In genomic region chr12:109764123-109764522, GRCh38 we compare ENCODE assay signal across 15 cellular contexts. TPM values are rescaled to one million over a fixed set of nuclear protein-coding genes. Genes with fewer than 3 reads are reported as not detected.
DNase-seq lines count a peak whose midpoint lies in the region; ATAC-seq and TF ChIP-seq lines count a peak whose summit lies in the region.
"Had no signal": no experiment of that assay in that cellular context is flagged by ENCODE, and none has a peak within 500 bp of the region (broad histone marks: within the 10 kb centered on the region; RNA-seq: fewer than 3 reads in every experiment).

No MANE protein-coding gene starts in this region.

- H3K27ac ChIP-seq in liver (ENCODE audit: low read depth in 1 of 2, low read length in 2 of 2): no peak overlapping the region

- no peaks in the 10 kb centered on the region for H3K4me1 Mint-ChIP-seq in Caco-2 (ENCODE audit: low read depth, unreplicated experiment)
- no peaks in the 10 kb centered on the region for H3K4me1 Mint-ChIP-seq in stimulated activated memory B cell treated with anti-CD40 and anti-IgM and Interleukin-4, amounts not matched to agents 10 μg/mL and 1 μg/mL and 100 μg/mL, for 72 hours
- H3K4me1 Mint-ChIP-seq: central memory CD8-positive, alpha-beta T cell had no signal

- no peaks in the 10 kb centered on the region for H3K27me3 Mint-ChIP-seq in Caco-2 (ENCODE audit: insufficient read depth, unreplicated experiment)
- H3K27me3 Mint-ChIP-seq in stimulated activated memory B cell treated with anti-CD40 and anti-IgM and Interleukin-4, amounts not matched to agents 10 μg/mL and 1 μg/mL and 100 μg/mL, for 72 hours: peaks cover 6% of the 10 kb centered on the region
- H3K27me3 Mint-ChIP-seq: central memory CD8-positive, alpha-beta T cell had no signal

- H3K4me3 Mint-ChIP-seq in Caco-2 (ENCODE audit: unreplicated experiment): no peak overlapping the region
- no peak overlapping the region for H3K4me3 Mint-ChIP-seq in stimulated activated memory B cell treated with anti-CD40 and anti-IgM and Interleukin-4, amounts not matched to agents 10 μg/mL and 1 μg/mL and 100 μg/mL, for 72 hours
- H3K4me3 Mint-ChIP-seq: central memory CD8-positive, alpha-beta T cell had no signal

- TF ChIP-seq CTCF in Caco-2 (IDR thresholded peaks at IDR 0.05; ENCODE audit: insufficient read depth in 1 of 2, low read depth in 1 of 2, low read length in 1 of 2, severe bottlenecking in 1 of 2, unreplicated experiment in 1 of 2) (peak; percentile 32 to 42), liver (IDR thresholded peaks at IDR 0.05; ENCODE audit: low read depth, low read length, missing input control) (peak; percentile 13)

- H3K36me3 ChIP-seq in Caco-2 (ENCODE audit: control insufficient read depth, insufficient read depth, low read length) (peaks cover 2% of the 10 kb centered on the region; the same call in 1 of the 2 replicates), H7 (replicated peaks; ENCODE audit: control insufficient read depth, insufficient read depth, low read length) (no peaks in the 10 kb centered on the region), liver (ENCODE audit: control insufficient read depth in 4 of 4, insufficient read depth in 3 of 4, low read depth in 1 of 4, low read length in 3 of 4) (no peaks in the 10 kb centered on the region)

- DNase-seq in Caco-2 (peak; percentile 25 to 37), H7 (peak; percentile 81), SK-MEL-5 (ENCODE audit: low read depth, low spot score) (peak; percentile 19), AG08396 (ENCODE audit: low spot score) (no peak), SKM-1 (lab: John Stamatoyannopoulos, UW; ENCODE audit: unreplicated experiment) (no peak)
- DNase-seq: activated CD4-positive, alpha-beta T cell treated with anti-CD3 and anti-CD28 coated beads for 1 hour; C1 segment of cervical spinal cord; MM.1S; NCI-H2029 treated with DMSO at 0.1 percent for 48 hours; retina; substantia nigra had no signal

- ATAC-seq in stimulated activated memory B cell treated with anti-CD40 and anti-IgM and Interleukin-4, amounts not matched to agents 10 μg/mL and 1 μg/mL and 100 μg/mL, for 72 hours: no peak

- TF ChIP-seq RAD21 in liver (IDR thresholded peaks at IDR 0.05): peak in 1 of 2 donors; percentile 34

- CTCF ChIA-PET in Caco-2 (lab: Charles Lee): interaction anchor here (0.6 to 2.2 kb wide), 6 partner anchors 10 to 341 kb away, joined by 3 to 12 read pairs (median 4); no protein-coding TSS in a partner anchor

- H3K4me3 ChIP-seq in Caco-2 (ENCODE audit: low read depth, low read length): no peak overlapping the region
- no peak overlapping the region for H3K4me3 ChIP-seq in H7 (ENCODE audit: insufficient read depth, low read depth, low read length)
- H3K4me3 ChIP-seq in liver (ENCODE audit: low read depth in 1 of 3, low read length in 3 of 3): no peak overlapping the region
- H3K4me3 ChIP-seq: lung had no signal

- intact Hi-C loops in Caco-2 (cut with micrococcal nuclease; ENCODE audit: unreplicated experiment): no loop called here

- no peaks in the 10 kb centered on the region for H3K9me3 Mint-ChIP-seq in Caco-2 (ENCODE audit: unreplicated experiment)
- H3K9me3 Mint-ChIP-seq in stimulated activated memory B cell treated with anti-CD40 and anti-IgM and Interleukin-4, amounts not matched to agents 10 μg/mL and 1 μg/mL and 100 μg/mL, for 72 hours: no peaks in the 10 kb centered on the region
- H3K9me3 Mint-ChIP-seq: central memory CD8-positive, alpha-beta T cell had no signal

- H3K9ac ChIP-seq in liver (ENCODE audit: low read depth in 1 of 2, low read length in 2 of 2): no peak overlapping the region

- H3K4me1 ChIP-seq in Caco-2: no peaks in the 10 kb centered on the region
- H3K4me1 ChIP-seq in liver (ENCODE audit: control insufficient read depth in 4 of 4, insufficient read depth in 4 of 4, low read length in 3 of 4): peaks cover 9 to 21% (median 17%) of the 10 kb centered on the region in 4 donors

- no TSS peak for BruUV-seq in Caco-2 (replicated peaks; lab: Mats Ljungman, UMichigan)

- in situ Hi-C loops in SK-MEL-5 (cut with HindIII; ENCODE audit: low pct_unique_long_range_greater_than_20kb, low sequenced_read_pairs): no loop called here

- POLR2A ChIA-PET in Caco-2 (lab: Charles Lee): no interaction called here

- H3K27ac Mint-ChIP-seq in Caco-2 (ENCODE audit: unreplicated experiment): no peak overlapping the region
- no peak overlapping the region for H3K27ac Mint-ChIP-seq in stimulated activated memory B cell treated with anti-CD40 and anti-IgM and Interleukin-4, amounts not matched to agents 10 μg/mL and 1 μg/mL and 100 μg/mL, for 72 hours

- peaks cover 10% of the 10 kb centered on the region for H3K36me3 Mint-ChIP-seq in Caco-2 (ENCODE audit: insufficient read depth, unreplicated experiment)
- H3K36me3 Mint-ChIP-seq in stimulated activated memory B cell treated with anti-CD40 and anti-IgM and Interleukin-4, amounts not matched to agents 10 μg/mL and 1 μg/mL and 100 μg/mL, for 72 hours: no peaks in the 10 kb centered on the region

- no peaks in the 10 kb centered on the region for H3K9me3 ChIP-seq in Caco-2
- H3K9me3 ChIP-seq in liver (ENCODE audit: control insufficient read depth in 4 of 4, low read length in 3 of 4): no peaks in the 10 kb centered on the region

- WGBS in liver: 97% methylated on average over 3 of the region's 3 CpGs

- H3K27me3 ChIP-seq in Caco-2 (replicated peaks; ENCODE audit: control insufficient read depth, insufficient read depth, low read length): no peaks in the 10 kb centered on the region
- H3K27me3 ChIP-seq in H7 (ENCODE audit: control insufficient read depth, insufficient read depth, low read length): no peaks in the 10 kb centered on the region
- no peaks in the 10 kb centered on the region for H3K27me3 ChIP-seq in liver (ENCODE audit: control insufficient read depth in 4 of 4, insufficient read depth in 4 of 4, low read length in 3 of 4)

TF ChIP-seq in liver, 16 proteins besides CTCF, POLR2A, EP300 and RAD21 (continues in another document):
- TF ChIP-seq GABPA (IDR thresholded peaks at IDR 0.05 in 1 of 2, conservative IDR thresholded peaks at IDR 0.05 in 1 of 2) (no peak), ATF3 (IDR thresholded peaks at IDR 0.05) (no peak), HNF4G (IDR thresholded peaks at IDR 0.05) (no peak), YY1 (IDR thresholded peaks at IDR 0.05) (no peak), MAX (IDR thresholded peaks at IDR 0.05) (no peak), JUND (IDR thresholded peaks at IDR 0.05) (no peak), FOXA2 (IDR thresholded peaks at IDR 0.05) (no peak), FOXA1 (IDR thresholded peaks at IDR 0.05) (no peak), EGR1 (IDR thresholded peaks at IDR 0.05; ENCODE audit: low read depth in 2 of 2) (no peak), HNF4A (conservative IDR thresholded peaks at IDR 0.05) (no peak), NR2F2 (IDR thresholded peaks at IDR 0.05) (no peak), RXRA (IDR thresholded peaks at IDR 0.05) (no peak)
- TF ChIP-seq, protein P1, sequence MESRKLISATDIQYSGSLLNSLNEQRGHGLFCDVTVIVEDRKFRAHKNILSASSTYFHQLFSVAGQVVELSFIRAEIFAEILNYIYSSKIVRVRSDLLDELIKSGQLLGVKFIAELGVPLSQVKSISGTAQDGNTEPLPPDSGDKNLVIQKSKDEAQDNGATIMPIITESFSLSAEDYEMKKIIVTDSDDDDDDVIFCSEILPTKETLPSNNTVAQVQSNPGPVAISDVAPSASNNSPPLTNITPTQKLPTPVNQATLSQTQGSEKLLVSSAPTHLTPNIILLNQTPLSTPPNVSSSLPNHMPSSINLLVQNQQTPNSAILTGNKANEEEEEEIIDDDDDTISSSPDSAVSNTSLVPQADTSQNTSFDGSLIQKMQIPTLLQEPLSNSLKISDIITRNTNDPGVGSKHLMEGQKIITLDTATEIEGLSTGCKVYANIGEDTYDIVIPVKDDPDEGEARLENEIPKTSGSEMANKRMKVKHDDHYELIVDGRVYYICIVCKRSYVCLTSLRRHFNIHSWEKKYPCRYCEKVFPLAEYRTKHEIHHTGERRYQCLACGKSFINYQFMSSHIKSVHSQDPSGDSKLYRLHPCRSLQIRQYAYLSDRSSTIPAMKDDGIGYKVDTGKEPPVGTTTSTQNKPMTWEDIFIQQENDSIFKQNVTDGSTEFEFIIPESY (IDR thresholded peaks at IDR 0.05): no peak

RNA-seq across cellular contexts. Expression of gene FAM222A, which starts 50.5 kb away (rescaled TPM):
- total RNA-seq in Caco-2 (2022): 17.4 and 18.0 TPM in 2 replicates
- total RNA-seq in H7 (2014; rRNA removed; shearing (Covaris generic)): 2.5 and 3.7 TPM in 2 replicates
- total RNA-seq in SK-MEL-5 (2014; rRNA removed; shearing (Covaris generic)): 8.5 and 8.9 TPM in 2 replicates
- 19.0 and 19.5 TPM in 2 replicates for polyA plus RNA-seq in SK-MEL-5 (2015; cell fraction: cytosol; rRNA removed)
- polyA plus RNA-seq in SK-MEL-5 (2015; cell fraction: nucleus; rRNA removed): 2.8 and 5.5 TPM in 2 replicates
- 1 to 10 TPM; 1.8 to 2.2 TPM for total RNA-seq in liver
- polyA plus RNA-seq in liver: 1 to 10 TPM in 1 of 2 donors, under 1 TPM in 1; 0.97 to 2.0 TPM

Comparison
In these comparisons a context has a peak if more than half of its experiments do, and no peak if none do; other contexts are left out.
1. DNase-seq: peak in Caco-2 (2 of 2), H7 (single experiment) and SK-MEL-5 (single experiment); none in AG08396 (single experiment) and SKM-1 (single experiment).